ENCODE assay signal across 8 cellular contexts in genomic region chr6:32128751-32129296, GRCh38. TPM values are rescaled to one million over a fixed set of nuclear protein-coding genes. Genes with fewer than 3 reads are reported as not detected.
DNase-seq lines count a peak whose midpoint lies in the region; ATAC-seq, FAIRE-seq and TF ChIP-seq lines count a peak whose summit lies in the region.

No MANE protein-coding gene starts in this region.

- H3K36me3 ChIP-seq in SK-N-SH (replicated peaks in 1 of 2; ENCODE audit: control insufficient read depth in 1 of 2, insufficient read depth in 2 of 2, low read length in 1 of 2) (peaks cover 11 to 13% of the 10 kb centered on the region in 2 experiments), keratinocyte (ENCODE audit: control insufficient read depth in 2 of 2, extremely low read depth in 1 of 2, insufficient read depth in 2 of 2, low read length in 2 of 2) (peaks cover 3 to 4% of the 10 kb centered on the region in 2 experiments)

- H3K9me1 ChIP-seq in keratinocyte (ENCODE audit: control insufficient read depth, extremely low read depth, insufficient read depth, low read length): no peaks in the 10 kb centered on the region

- H3K27ac ChIP-seq in SK-N-SH (ENCODE audit: low read depth in 2 of 2, low read length in 1 of 2): peak overlapping the region; percentile 18 to 66; a peak in 2 of 4 replicates
- H3K27ac ChIP-seq in keratinocyte (ENCODE audit: control insufficient read depth, insufficient read depth, low read length): peak overlapping the region; percentile 58

- H3K27ac Mint-ChIP-seq in activated naive CD8-positive, alpha-beta T cell treated with anti-CD3 and anti-CD28 coated beads, Interleukin-2, amount 10 ng/mL, durations not matched to agents 7 days and 5 days: peak overlapping the region; percentile 99
- peak overlapping the region; percentile 27 to 99 for H3K27ac Mint-ChIP-seq in stimulated activated naive CD8-positive, alpha-beta T cell treated with anti-CD3 and anti-CD28 coated beads, Interleukin-15, amount 100 ng/mL, for 72 hours

- H3K4me2 ChIP-seq in SK-N-SH (peak overlapping the region; percentile 98), keratinocyte (ENCODE audit: control insufficient read depth, extremely low read depth, insufficient read depth, low read depth, low read length) (peak overlapping the region; percentile 76)

- no peak overlapping the region for H2AFZ ChIP-seq in SK-N-SH (ENCODE audit: low read depth)
- H2AFZ ChIP-seq in keratinocyte (ENCODE audit: control insufficient read depth, low read length): no peak overlapping the region

- H3K9me2 ChIP-seq in SK-N-SH: no peaks in the 10 kb centered on the region

- POLR2A ChIA-PET in SK-N-SH (lab: Yijun Ruan, JAX): interaction anchor here (0.5 to 1.9 kb wide), 5 partner anchors 11 to 1422 kb away, joined by 3 to 6 read pairs (median 4); partner anchors contain the start of gene ZBTB12
- POLR2A ChIA-PET in activated naive CD8-positive, alpha-beta T cell treated with anti-CD3 and anti-CD28 coated beads, Interleukin-2, amount 10 ng/mL, durations not matched to agents 7 days and 5 days (lab: Charles Lee): interaction anchor here (0.5 to 3.7 kb wide), 18 partner anchors 10 to 1613 kb away, joined by 3 to 18 read pairs (median 4); partner anchors contain the start of genes AGPAT1, EHMT2, GPSM3 and PBX2

- H3K4me1 ChIP-seq in SK-N-SH (ENCODE audit: control insufficient read depth in 1 of 2, insufficient read depth in 2 of 2, low read depth in 1 of 2, low read length in 1 of 2): peaks cover 18 to 22% of the 10 kb centered on the region in 2 experiments; a peak in 3 of 4 replicates
- peaks cover 23% of the 10 kb centered on the region for H3K4me1 ChIP-seq in keratinocyte (ENCODE audit: control insufficient read depth, extremely low read depth, insufficient read depth, low read length)

- H3K79me2 ChIP-seq in SK-N-SH (ENCODE audit: insufficient read depth) (peaks cover 36% of the 10 kb centered on the region; the same call in 1 of the 2 replicates), keratinocyte (ENCODE audit: control insufficient read depth, insufficient read depth, low read length) (peaks cover 18% of the 10 kb centered on the region)

- DNase-seq in SK-N-SH (no peak), keratinocyte (ENCODE audit: low read depth, low spot score) (no peak)
- DNase-seq in activated naive CD8-positive, alpha-beta T cell treated with anti-CD3 and anti-CD28 coated beads, Interleukin-2, amount 10 ng/mL, durations not matched to agents 7 days and 5 days: no peak
- no peak for DNase-seq in stimulated activated naive CD8-positive, alpha-beta T cell treated with anti-CD3 and anti-CD28 coated beads, Interleukin-15, amount 100 ng/mL, for 72 hours
- no peak for DNase-seq in stimulated activated CD4-positive, alpha-beta T cell treated with anti-CD3 and anti-CD28 coated beads, Interleukin-2, amount 100 ng/mL, for 24 hours

- peaks cover 37% of the 10 kb centered on the region for H3K4me1 Mint-ChIP-seq in activated naive CD8-positive, alpha-beta T cell treated with anti-CD3 and anti-CD28 coated beads, Interleukin-2, amount 10 ng/mL, durations not matched to agents 7 days and 5 days
- H3K4me1 Mint-ChIP-seq in stimulated activated naive CD8-positive, alpha-beta T cell treated with anti-CD3 and anti-CD28 coated beads, Interleukin-15, amount 100 ng/mL, for 72 hours: peaks cover 53% of the 10 kb centered on the region

- H3K4me3 Mint-ChIP-seq in activated naive CD8-positive, alpha-beta T cell treated with anti-CD3 and anti-CD28 coated beads, Interleukin-2, amount 10 ng/mL, durations not matched to agents 7 days and 5 days: peak overlapping the region; percentile 99
- peak overlapping the region; percentile 99 to 100 for H3K4me3 Mint-ChIP-seq in stimulated activated naive CD8-positive, alpha-beta T cell treated with anti-CD3 and anti-CD28 coated beads, Interleukin-15, amount 100 ng/mL, for 72 hours

- H3K9ac ChIP-seq in SK-N-SH (0 out of 2 replicates have a peak overlapping the region, but pooled peaks have one; percentile 83), keratinocyte (ENCODE audit: control insufficient read depth, extremely low read depth, insufficient read depth, low read length) (peak overlapping the region; percentile 75)

- H4K20me1 ChIP-seq in SK-N-SH (ENCODE audit: insufficient read depth) (no peaks in the 10 kb centered on the region), keratinocyte (ENCODE audit: control insufficient read depth, extremely low read depth, insufficient read depth, low read length) (no peaks in the 10 kb centered on the region)

- CTCF ChIA-PET in SK-N-SH (lab: Yijun Ruan, JAX): interaction anchor here (1.0 to 6.2 kb wide), 7 partner anchors 11 to 740 kb away, joined by 3 to 43 read pairs (median 6); partner anchors contain the start of gene TNXB

- TF ChIP-seq RAD21 in SK-N-SH (IDR thresholded peaks at IDR 0.05; ENCODE audit: low read length): no peak

- H3K4me3 ChIP-seq in SK-N-SH (ENCODE audit: low read depth in 2 of 2, low read length in 1 of 2): peak overlapping the region; percentile 58 to 97
- H3K4me3 ChIP-seq in keratinocyte (ENCODE audit: control insufficient read depth in 2 of 3, extremely low read depth in 1 of 3, insufficient read depth in 2 of 3, low read depth in 1 of 3, low read length in 3 of 3): peak overlapping the region; percentile 60 to 89 (median 78)

- TF ChIP-seq CTCF in SK-N-SH (IDR thresholded peaks at IDR 0.05): no peak
- no peak for TF ChIP-seq CTCF in keratinocyte (optimal IDR thresholded peaks at IDR 0.05 in 1 of 3, IDR thresholded peaks at IDR 0.05 in 1 of 3, conservative IDR thresholded peaks at IDR 0.05 in 1 of 3; ENCODE audit: extremely low read depth in 1 of 3, insufficient read depth in 2 of 3, low read length in 3 of 3)

- H3K27me3 Mint-ChIP-seq in activated naive CD8-positive, alpha-beta T cell treated with anti-CD3 and anti-CD28 coated beads, Interleukin-2, amount 10 ng/mL, durations not matched to agents 7 days and 5 days: peaks cover 1% of the 10 kb centered on the region
- no peaks in the 10 kb centered on the region for H3K27me3 Mint-ChIP-seq in stimulated activated naive CD8-positive, alpha-beta T cell treated with anti-CD3 and anti-CD28 coated beads, Interleukin-15, amount 100 ng/mL, for 72 hours

- no peak for FAIRE-seq in keratinocyte (lab: Jason Lieb, UNC)

- dilution Hi-C loops in keratinocyte (cut with MboI; ENCODE audit: extremely low pct_ligation_motif_present, low sequenced_read_pairs): no loop called here

- peaks cover 17% of the 10 kb centered on the region for H3K36me3 Mint-ChIP-seq in activated naive CD8-positive, alpha-beta T cell treated with anti-CD3 and anti-CD28 coated beads, Interleukin-2, amount 10 ng/mL, durations not matched to agents 7 days and 5 days

- H3K9me3 Mint-ChIP-seq in activated naive CD8-positive, alpha-beta T cell treated with anti-CD3 and anti-CD28 coated beads, Interleukin-2, amount 10 ng/mL, durations not matched to agents 7 days and 5 days: no peaks in the 10 kb centered on the region
- H3K9me3 Mint-ChIP-seq in stimulated activated naive CD8-positive, alpha-beta T cell treated with anti-CD3 and anti-CD28 coated beads, Interleukin-15, amount 100 ng/mL, for 72 hours: no peaks in the 10 kb centered on the region

- H3K9me3 ChIP-seq in SK-N-SH (no peaks in the 10 kb centered on the region), keratinocyte (ENCODE audit: control insufficient read depth, low read depth, low read length) (no peaks in the 10 kb centered on the region)

- H3K27me3 ChIP-seq in SK-N-SH (ENCODE audit: insufficient read depth) (no peaks in the 10 kb centered on the region), keratinocyte (ENCODE audit: control insufficient read depth, extremely low read depth, insufficient read depth, low read length) (no peaks in the 10 kb centered on the region)

- 72% methylated on average over 7 of the region's 13 CpGs for WGBS in SK-N-SH (ENCODE audit: low lambda C conversion rate)

- ATAC-seq in SK-N-SH treated with all-trans-retinoic acid at 6 μM for 48 hours: no peak
- no peak for ATAC-seq in activated naive CD8-positive, alpha-beta T cell treated with anti-CD3 and anti-CD28 coated beads, Interleukin-2, amount 10 ng/mL, durations not matched to agents 7 days and 5 days (ENCODE audit: low read depth)
- no peak for ATAC-seq in stimulated activated naive CD8-positive, alpha-beta T cell treated with anti-CD3 and anti-CD28 coated beads, Interleukin-15, amount 100 ng/mL, for 72 hours
- no peak for ATAC-seq in GM21619 (IDR thresholded peaks at IDR 0.05; ENCODE audit: unreplicated experiment)
- no peak for ATAC-seq in GM18517 (IDR thresholded peaks at IDR 0.05; ENCODE audit: unreplicated experiment)

- TF ChIP-seq EP300 in SK-N-SH (IDR thresholded peaks at IDR 0.05; ENCODE audit: borderline replicate concordance in 1 of 2, low read depth in 1 of 2, low read length in 1 of 2): no peak

- H3F3A ChIP-seq in SK-N-SH (replicated peaks; ENCODE audit: insufficient read depth): peaks cover 5% of the 10 kb centered on the region

RNA-seq across cellular contexts. Expression of gene ATF6B, which starts 0.8 kb away (rescaled TPM):
- polyA plus RNA-seq in SK-N-SH (2012; rRNA removed) (61.3 and 73.0 TPM in 2 replicates), keratinocyte (30.4 to 51.2 TPM (median 37.9 TPM) in 3 replicates)
- 24.6 and 34.3 TPM in 2 replicates for polyA plus RNA-seq in SK-N-SH (2012; cell fraction: cytosol; rRNA removed)
- polyA plus RNA-seq in SK-N-SH (2012; cell fraction: nucleus; rRNA removed): 148 and 162 TPM in 2 replicates
- 100 to 1,000 TPM; 136 to 147 TPM for total RNA-seq in activated naive CD8-positive, alpha-beta T cell treated with anti-CD3 and anti-CD28 coated beads, Interleukin-2, amount 10 ng/mL, durations not matched to agents 7 days and 5 days
- 35.1 TPM for polyA plus RNA-seq in keratinocyte (2011; ENCODE audit: low read depth)
- 23.5 and 24.3 TPM in 2 replicates for polyA plus RNA-seq in keratinocyte (2011; cell fraction: cytosol; rRNA removed)
- 132 and 149 TPM in 2 replicates for polyA plus RNA-seq in keratinocyte (2011; cell fraction: nucleus; rRNA removed)
- 46.0 and 46.4 TPM in 2 replicates for polyA plus RNA-seq in keratinocyte (2012; ENCODE audit: low replicate concordance)
- polyA minus RNA-seq in keratinocyte: 29.9 to 82.1 TPM (median 35.2 TPM) in 3 replicates
- 23.4 TPM for polyA minus RNA-seq in keratinocyte (2011; cell fraction: cytosol; rRNA and poly(A)+ RNA removed)
- 42.1 and 71.6 TPM in 2 replicates for polyA minus RNA-seq in keratinocyte (2011; cell fraction: nucleus; rRNA and poly(A)+ RNA removed)

RNA-seq across cellular contexts. Expression of gene FKBPL, which starts 1.3 kb away (rescaled TPM):
- polyA plus RNA-seq in SK-N-SH (2012; rRNA removed) (2.7 and 3.5 TPM in 2 replicates), keratinocyte (4.2 to 5.6 TPM (median 4.9 TPM) in 3 replicates)
- 2.4 and 2.6 TPM in 2 replicates for polyA plus RNA-seq in SK-N-SH (2012; cell fraction: cytosol; rRNA removed)
- 2.9 and 3.3 TPM in 2 replicates for polyA plus RNA-seq in SK-N-SH (2012; cell fraction: nucleus; rRNA removed)
- total RNA-seq in activated naive CD8-positive, alpha-beta T cell treated with anti-CD3 and anti-CD28 coated beads, Interleukin-2, amount 10 ng/mL, durations not matched to agents 7 days and 5 days: 1 to 10 TPM; 5.5 to 6.3 TPM
- 1.9 TPM for polyA plus RNA-seq in keratinocyte (2011; ENCODE audit: low read depth)
- 2.7 and 3.7 TPM in 2 replicates for polyA plus RNA-seq in keratinocyte (2011; cell fraction: cytosol; rRNA removed)
- polyA plus RNA-seq in keratinocyte (2011; cell fraction: nucleus; rRNA removed): 4.7 and 5.5 TPM in 2 replicates
- polyA plus RNA-seq in keratinocyte (2012; ENCODE audit: low replicate concordance): 5.9 and 8.6 TPM in 2 replicates
- 2.2 to 6.9 TPM (median 3.8 TPM) in 3 replicates for polyA minus RNA-seq in keratinocyte
- 1.9 TPM for polyA minus RNA-seq in keratinocyte (2011; cell fraction: cytosol; rRNA and poly(A)+ RNA removed)
- polyA minus RNA-seq in keratinocyte (2011; cell fraction: nucleus; rRNA and poly(A)+ RNA removed): 0.93 and 1.8 TPM in 2 replicates

RNA-seq across cellular contexts. Expression of gene TNXB, which starts 19.7 kb away (rescaled TPM):
- polyA plus RNA-seq in SK-N-SH (2012; rRNA removed) (0.48 and 0.55 TPM in 2 replicates), keratinocyte (0.02 to 0.25 TPM (median 0.06 TPM) in 3 replicates)
- 0.07 and 0.13 TPM in 2 replicates for polyA plus RNA-seq in SK-N-SH (2012; cell fraction: cytosol; rRNA removed)
- polyA plus RNA-seq in SK-N-SH (2012; cell fraction: nucleus; rRNA removed): 1.5 and 1.7 TPM in 2 replicates
- 1 to 10 TPM; 8.6 to 9.2 TPM for total RNA-seq in activated naive CD8-positive, alpha-beta T cell treated with anti-CD3 and anti-CD28 coated beads, Interleukin-2, amount 10 ng/mL, durations not matched to agents 7 days and 5 days
- 1.2 TPM for polyA plus RNA-seq in keratinocyte (2011; ENCODE audit: low read depth)
- 0.01 TPM in 2 replicates for polyA plus RNA-seq in keratinocyte (2011; cell fraction: cytosol; rRNA removed)
- 0.22 and 0.29 TPM in 2 replicates for polyA plus RNA-seq in keratinocyte (2011; cell fraction: nucleus; rRNA removed)
- 0.17 and 1.5 TPM in 2 replicates for polyA plus RNA-seq in keratinocyte (2012; ENCODE audit: low replicate concordance)
- under 0.01 to 0.43 TPM (median 0.30 TPM) in 3 replicates for polyA minus RNA-seq in keratinocyte
- not detected for polyA minus RNA-seq in keratinocyte (2011; cell fraction: cytosol; rRNA and poly(A)+ RNA removed)
- polyA minus RNA-seq in keratinocyte (2011; cell fraction: nucleus; rRNA and poly(A)+ RNA removed): 0.39 and 0.95 TPM in 2 replicates

RNA-seq across cellular contexts. Expression of gene PRRT1, which starts 22.9 kb away (rescaled TPM):
- 1.2 and 1.5 TPM in 2 replicates for polyA plus RNA-seq in SK-N-SH (2012; rRNA removed)
- 0.72 and 1.2 TPM in 2 replicates for polyA plus RNA-seq in SK-N-SH (2012; cell fraction: cytosol; rRNA removed)
- polyA plus RNA-seq in SK-N-SH (2012; cell fraction: nucleus; rRNA removed): 9.8 and 14.4 TPM in 2 replicates
- total RNA-seq in activated naive CD8-positive, alpha-beta T cell treated with anti-CD3 and anti-CD28 coated beads, Interleukin-2, amount 10 ng/mL, durations not matched to agents 7 days and 5 days: 1 to 10 TPM; 1.1 to 1.2 TPM
- polyA plus RNA-seq in keratinocyte: 0.09 to 0.17 TPM (median 0.09 TPM) in 3 replicates
- polyA plus RNA-seq in keratinocyte (2011; ENCODE audit: low read depth): 0.39 TPM
- 0.05 and 0.08 TPM in 2 replicates for polyA plus RNA-seq in keratinocyte (2011; cell fraction: cytosol; rRNA removed)
- polyA plus RNA-seq in keratinocyte (2011; cell fraction: nucleus; rRNA removed): 0.74 and 1.0 TPM in 2 replicates
- polyA plus RNA-seq in keratinocyte (2012; ENCODE audit: low replicate concordance): 0.38 and 0.66 TPM in 2 replicates
- polyA minus RNA-seq in keratinocyte: not detected in 3 replicates
- not detected for polyA minus RNA-seq in keratinocyte (2011; cell fraction: cytosol; rRNA and poly(A)+ RNA removed)
- not detected in 2 replicates for polyA minus RNA-seq in keratinocyte (2011; cell fraction: nucleus; rRNA and poly(A)+ RNA removed)

RNA-seq across cellular contexts. Expression of gene PPT2, which starts 25.1 kb away (rescaled TPM):
- 32.7 and 42.1 TPM in 2 replicates for polyA plus RNA-seq in SK-N-SH (2012; rRNA removed)
- 20.3 and 24.4 TPM in 2 replicates for polyA plus RNA-seq in SK-N-SH (2012; cell fraction: cytosol; rRNA removed)
- polyA plus RNA-seq in SK-N-SH (2012; cell fraction: nucleus; rRNA removed): 62.6 and 76.3 TPM in 2 replicates
- total RNA-seq in activated naive CD8-positive, alpha-beta T cell treated with anti-CD3 and anti-CD28 coated beads, Interleukin-2, amount 10 ng/mL, durations not matched to agents 7 days and 5 days: 10 to 100 TPM; 19.2 to 23.7 TPM
- polyA plus RNA-seq in keratinocyte: 15.0 to 21.0 TPM (median 15.6 TPM) in 3 replicates
- 2.6 TPM for polyA plus RNA-seq in keratinocyte (2011; ENCODE audit: low read depth)
- polyA plus RNA-seq in keratinocyte (2011; cell fraction: cytosol; rRNA removed): 10.4 and 11.0 TPM in 2 replicates
- 34.1 and 43.3 TPM in 2 replicates for polyA plus RNA-seq in keratinocyte (2011; cell fraction: nucleus; rRNA removed)
- polyA plus RNA-seq in keratinocyte (2012; ENCODE audit: low replicate concordance): 9.0 and 18.8 TPM in 2 replicates
- polyA minus RNA-seq in keratinocyte: 10.8 to 14.1 TPM (median 12.3 TPM) in 3 replicates
- 11.5 TPM for polyA minus RNA-seq in keratinocyte (2011; cell fraction: cytosol; rRNA and poly(A)+ RNA removed)
- 11.8 and 23.7 TPM in 2 replicates for polyA minus RNA-seq in keratinocyte (2011; cell fraction: nucleus; rRNA and poly(A)+ RNA removed)
